ENCODE assay signal across 10 cellular contexts in the genomic region with DNA sequence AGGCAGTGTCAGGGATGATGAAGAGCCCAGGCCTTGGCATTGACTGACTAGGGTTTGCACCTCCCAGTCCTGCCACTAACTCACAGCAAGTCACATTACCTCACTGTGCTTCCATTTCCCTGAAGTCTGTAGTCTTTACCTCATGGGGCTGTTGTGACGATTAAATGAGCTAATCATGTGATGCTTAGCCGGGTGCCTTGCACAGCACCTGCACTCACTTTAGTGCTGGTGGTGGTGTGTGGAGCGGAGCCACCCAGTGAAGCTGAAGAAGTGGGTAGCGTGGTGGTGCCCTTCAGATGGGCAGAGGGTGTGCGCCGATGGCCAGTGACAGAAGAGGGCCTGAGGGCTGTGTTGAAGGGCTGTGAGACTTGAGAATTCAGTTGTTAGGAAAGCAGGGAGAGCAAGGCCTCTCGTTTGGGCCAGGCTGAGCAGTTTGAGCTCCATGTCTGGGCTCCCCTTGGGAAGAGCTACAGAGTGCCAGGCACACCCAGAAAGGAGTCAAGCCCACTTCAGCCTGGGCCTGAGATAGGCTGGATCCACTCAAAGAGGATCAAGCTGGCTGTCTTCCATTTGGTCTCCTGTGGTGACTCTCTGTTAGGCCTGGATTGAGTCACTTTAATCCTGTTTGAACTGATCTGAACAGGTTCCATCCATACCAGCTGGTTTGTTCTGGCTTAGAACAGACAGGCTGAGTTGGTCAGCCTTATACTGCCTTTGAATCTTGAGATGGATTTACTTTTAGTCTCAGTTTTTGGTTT. TPM values are rescaled to one million over a fixed set of nuclear protein-coding genes. Genes with fewer than 3 reads are reported as not detected.
DNase-seq lines count a peak whose midpoint lies in the region; ATAC-seq and TF ChIP-seq lines count a peak whose summit lies in the region.
"Had no signal": no experiment of that assay in that cellular context is flagged by ENCODE, and none has a peak within 500 bp of the region (broad histone marks: within the 10 kb centered on the region; RNA-seq: fewer than 3 reads in every experiment).

No MANE protein-coding gene starts in this region.

- POLR2A ChIA-PET in WTC11 (lab: Charles Lee) (no interaction called here), GM10248 (lab: Yijun Ruan, JAX) (no interaction called here)

- TF ChIP-seq POLR2A in suprapubic skin (IDR thresholded peaks at IDR 0.05): no peak

- no peaks in the 10 kb centered on the region for H3K27me3 Mint-ChIP-seq in WTC11 (ENCODE audit: low read depth)
- H3K27me3 Mint-ChIP-seq: IgD-negative memory B cell had no signal

- H3K27ac ChIP-seq in left ventricle myocardium inferior (replicated peaks): peak overlapping the region; percentile 86
- peak overlapping the region; percentile 56 for H3K27ac ChIP-seq in suprapubic skin

- CTCF ChIA-PET in WTC11 (lab: Charles Lee): interaction anchor here (0.6 to 4.1 kb wide), 5 partner anchors 9 to 388 kb away, joined by 3 to 19 read pairs (median 10); no protein-coding TSS in a partner anchor
- CTCF ChIA-PET in GM10248 (lab: Yijun Ruan, JAX): interaction anchor here (0.8 kb wide), 1 partner anchor 16 kb away, joined by 3 read pairs; no protein-coding TSS in a partner anchor

- WGBS in suprapubic skin: 85% methylated on average over 7 of the region's 7 CpGs

- H3K9me3 ChIP-seq in left ventricle myocardium inferior (replicated peaks): no peaks in the 10 kb centered on the region
- no peaks in the 10 kb centered on the region for H3K9me3 ChIP-seq in suprapubic skin

- H3K4me1 Mint-ChIP-seq in WTC11: peaks cover 5% of the 10 kb centered on the region

- TF ChIP-seq EP300 in suprapubic skin (IDR thresholded peaks at IDR 0.05): no peak

- intact Hi-C loops in left ventricle myocardium inferior (cut with micrococcal nuclease): no loop called here

- no peak overlapping the region for H3K4me3 Mint-ChIP-seq in WTC11
- H3K4me3 Mint-ChIP-seq: IgD-negative memory B cell had no signal

- H3K27ac Mint-ChIP-seq in WTC11: peak overlapping the region; percentile 95
- H3K27ac Mint-ChIP-seq: IgD-negative memory B cell had no signal

- no peaks in the 10 kb centered on the region for H3K9me3 Mint-ChIP-seq in WTC11
- H3K9me3 Mint-ChIP-seq: IgD-negative memory B cell had no signal

- H3K27me3 ChIP-seq in left ventricle myocardium inferior (ENCODE audit: low read depth) (no peaks in the 10 kb centered on the region), suprapubic skin (no peaks in the 10 kb centered on the region), H7 (ENCODE audit: control insufficient read depth, insufficient read depth, low read length) (no peaks in the 10 kb centered on the region)

- no peaks in the 10 kb centered on the region for H3K36me3 Mint-ChIP-seq in WTC11

- TF ChIP-seq CTCF in WTC11 (IDR thresholded peaks at IDR 0.05) (no peak), left ventricle myocardium inferior (IDR thresholded peaks at IDR 0.05; ENCODE audit: borderline replicate concordance) (no peak), suprapubic skin (IDR thresholded peaks at IDR 0.05) (no peak), GM10248 (IDR thresholded peaks at IDR 0.05; ENCODE audit: control extremely low read depth, extremely low read depth, low read depth, missing control alignments) (no peak)

- peak; percentile 19 for DNase-seq in HT-29 (ENCODE audit: low spot score)
- DNase-seq in WTC11 (ENCODE audit: low spot score): no peak
- DNase-seq in left ventricle myocardium inferior: no peak
- DNase-seq in suprapubic skin (ENCODE audit: low spot score in 2 of 2): no peak
- no peak for DNase-seq in GF-D8 (lab: John Stamatoyannopoulos, UW)
- no peak for DNase-seq in GM10248 (ENCODE audit: extremely low spot score)
- DNase-seq in H7: no peak
- DNase-seq: small intestine had no signal

- H3K4me1 ChIP-seq in left ventricle myocardium inferior: peaks cover 40% of the 10 kb centered on the region
- peaks cover 11% of the 10 kb centered on the region for H3K4me1 ChIP-seq in suprapubic skin

- ATAC-seq in WTC11 (peak; percentile 41), HG03520 (IDR thresholded peaks at IDR 0.05; ENCODE audit: unreplicated experiment) (no peak)

- H3K36me3 ChIP-seq in left ventricle myocardium inferior (no peaks in the 10 kb centered on the region), suprapubic skin (no peaks in the 10 kb centered on the region), H7 (replicated peaks; ENCODE audit: control insufficient read depth, insufficient read depth, low read length) (no peaks in the 10 kb centered on the region)

- H3K4me3 ChIP-seq in left ventricle myocardium inferior (no peak overlapping the region), suprapubic skin (no peak overlapping the region), H7 (ENCODE audit: insufficient read depth, low read depth, low read length) (no peak overlapping the region)

TF ChIP-seq in WTC11, 78 proteins besides CTCF, POLR2A, EP300 and RAD21 (continues in another document):
- TF ChIP-seq, protein P1, sequence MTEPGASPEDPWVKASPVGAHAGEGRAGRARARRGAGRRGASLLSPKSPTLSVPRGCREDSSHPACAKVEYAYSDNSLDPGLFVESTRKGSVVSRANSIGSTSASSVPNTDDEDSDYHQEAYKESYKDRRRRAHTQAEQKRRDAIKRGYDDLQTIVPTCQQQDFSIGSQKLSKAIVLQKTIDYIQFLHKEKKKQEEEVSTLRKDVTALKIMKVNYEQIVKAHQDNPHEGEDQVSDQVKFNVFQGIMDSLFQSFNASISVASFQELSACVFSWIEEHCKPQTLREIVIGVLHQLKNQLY (CRISPR knock-in tag; IDR thresholded peaks at IDR 0.05): no peak
- no peak for TF ChIP-seq ZNF138 (CRISPR knock-in tag; conservative IDR thresholded peaks at IDR 0.05)
- TF ChIP-seq, protein P2, sequence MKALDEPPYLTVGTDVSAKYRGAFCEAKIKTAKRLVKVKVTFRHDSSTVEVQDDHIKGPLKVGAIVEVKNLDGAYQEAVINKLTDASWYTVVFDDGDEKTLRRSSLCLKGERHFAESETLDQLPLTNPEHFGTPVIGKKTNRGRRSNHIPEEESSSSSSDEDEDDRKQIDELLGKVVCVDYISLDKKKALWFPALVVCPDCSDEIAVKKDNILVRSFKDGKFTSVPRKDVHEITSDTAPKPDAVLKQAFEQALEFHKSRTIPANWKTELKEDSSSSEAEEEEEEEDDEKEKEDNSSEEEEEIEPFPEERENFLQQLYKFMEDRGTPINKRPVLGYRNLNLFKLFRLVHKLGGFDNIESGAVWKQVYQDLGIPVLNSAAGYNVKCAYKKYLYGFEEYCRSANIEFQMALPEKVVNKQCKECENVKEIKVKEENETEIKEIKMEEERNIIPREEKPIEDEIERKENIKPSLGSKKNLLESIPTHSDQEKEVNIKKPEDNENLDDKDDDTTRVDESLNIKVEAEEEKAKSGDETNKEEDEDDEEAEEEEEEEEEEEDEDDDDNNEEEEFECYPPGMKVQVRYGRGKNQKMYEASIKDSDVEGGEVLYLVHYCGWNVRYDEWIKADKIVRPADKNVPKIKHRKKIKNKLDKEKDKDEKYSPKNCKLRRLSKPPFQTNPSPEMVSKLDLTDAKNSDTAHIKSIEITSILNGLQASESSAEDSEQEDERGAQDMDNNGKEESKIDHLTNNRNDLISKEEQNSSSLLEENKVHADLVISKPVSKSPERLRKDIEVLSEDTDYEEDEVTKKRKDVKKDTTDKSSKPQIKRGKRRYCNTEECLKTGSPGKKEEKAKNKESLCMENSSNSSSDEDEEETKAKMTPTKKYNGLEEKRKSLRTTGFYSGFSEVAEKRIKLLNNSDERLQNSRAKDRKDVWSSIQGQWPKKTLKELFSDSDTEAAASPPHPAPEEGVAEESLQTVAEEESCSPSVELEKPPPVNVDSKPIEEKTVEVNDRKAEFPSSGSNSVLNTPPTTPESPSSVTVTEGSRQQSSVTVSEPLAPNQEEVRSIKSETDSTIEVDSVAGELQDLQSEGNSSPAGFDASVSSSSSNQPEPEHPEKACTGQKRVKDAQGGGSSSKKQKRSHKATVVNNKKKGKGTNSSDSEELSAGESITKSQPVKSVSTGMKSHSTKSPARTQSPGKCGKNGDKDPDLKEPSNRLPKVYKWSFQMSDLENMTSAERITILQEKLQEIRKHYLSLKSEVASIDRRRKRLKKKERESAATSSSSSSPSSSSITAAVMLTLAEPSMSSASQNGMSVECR (CRISPR knock-in tag; IDR thresholded peaks at IDR 0.05; ENCODE audit: borderline replicate concordance): no peak
- no peak for TF ChIP-seq NR2C2 (CRISPR knock-in tag; IDR thresholded peaks at IDR 0.05)
- TF ChIP-seq IRF2 (CRISPR knock-in tag; IDR thresholded peaks at IDR 0.05; ENCODE audit: borderline replicate concordance, low read depth): no peak
- TF ChIP-seq NR3C1 (CRISPR knock-in tag; conservative IDR thresholded peaks at IDR 0.05; ENCODE audit: low read depth): no peak
- TF ChIP-seq NFE2L1 (CRISPR knock-in tag; IDR thresholded peaks at IDR 0.05): no peak
- TF ChIP-seq TP53 (CRISPR knock-in tag; IDR thresholded peaks at IDR 0.05): no peak
- TF ChIP-seq FOXJ3 (CRISPR knock-in tag; IDR thresholded peaks at IDR 0.05; ENCODE audit: borderline replicate concordance): no peak
- no peak for TF ChIP-seq RELA (CRISPR knock-in tag; IDR thresholded peaks at IDR 0.05; ENCODE audit: borderline replicate concordance)
- TF ChIP-seq CREB1 (CRISPR knock-in tag; IDR thresholded peaks at IDR 0.05): no peak
- TF ChIP-seq SOX15 (CRISPR knock-in tag; IDR thresholded peaks at IDR 0.05): no peak
- TF ChIP-seq STAT6 (CRISPR knock-in tag; conservative IDR thresholded peaks at IDR 0.05; ENCODE audit: low read depth): no peak

RNA-seq across cellular contexts. Expression of gene RALGPS1, which starts 42.5 kb away (rescaled TPM):
- total RNA-seq in HT-29 (2014; rRNA removed; shearing (Covaris generic)): 9.9 and 12.4 TPM in 2 replicates
- total RNA-seq in WTC11 (2021): 26.1 to 28.5 TPM (median 27.4 TPM) in 3 replicates
- 18.9 TPM for total RNA-seq in left ventricle myocardium inferior
- total RNA-seq in suprapubic skin: 10 to 100 TPM; 14.8 to 86.7 (median 21.4) TPM
- 6.4 and 8.8 TPM in 2 replicates for total RNA-seq in H7 (2014; rRNA removed; shearing (Covaris generic))
